19 cellular contexts compared by ENCODE assay signal in the genomic region with DNA sequence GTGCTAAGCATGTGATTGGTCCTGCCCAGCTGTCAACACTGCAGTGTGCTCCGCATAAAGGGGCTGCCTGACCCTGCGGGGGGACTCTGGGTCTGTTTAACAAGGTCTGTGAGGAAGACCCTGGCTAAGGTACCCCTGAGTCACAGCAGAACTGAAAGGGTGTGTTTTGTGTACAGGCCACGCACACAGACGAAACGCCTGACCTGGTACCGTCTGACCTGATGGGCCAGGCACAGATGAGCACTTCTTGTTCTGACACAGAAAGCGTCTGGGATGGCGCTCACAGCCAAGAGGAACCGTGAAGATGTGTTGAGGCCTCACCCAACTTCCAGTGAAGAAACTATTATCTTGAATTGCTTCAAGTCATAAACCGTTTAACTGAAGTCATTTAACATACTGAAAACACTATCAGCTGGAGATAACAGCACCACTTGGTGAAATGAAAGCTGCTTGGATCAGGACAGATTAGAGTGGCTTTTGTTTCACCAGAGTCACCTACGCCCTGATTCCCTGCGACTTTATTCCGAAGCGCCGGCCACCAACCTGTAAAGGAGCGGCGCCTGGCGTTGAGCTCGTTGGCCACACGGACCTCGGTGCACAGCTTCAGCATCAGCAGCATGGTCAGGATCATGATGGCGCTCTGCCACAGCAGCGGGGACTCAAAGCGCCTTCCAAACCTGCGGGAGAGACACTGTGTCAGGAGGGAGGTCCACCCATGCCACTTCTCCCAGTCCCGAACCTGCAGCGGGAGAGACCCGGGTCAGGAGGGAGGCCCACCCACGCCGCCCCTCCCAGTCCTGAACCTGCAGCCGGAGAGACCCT. TPM values are rescaled to one million over a fixed set of nuclear protein-coding genes. Genes with fewer than 3 reads are reported as not detected.
DNase-seq lines count a peak whose midpoint lies in the region; ATAC-seq, FAIRE-seq and TF ChIP-seq lines count a peak whose summit lies in the region.
"Had no signal": no experiment of that assay in that cellular context is flagged by ENCODE, and none has a peak within 500 bp of the region (broad histone marks: within the 10 kb centered on the region; RNA-seq: fewer than 3 reads in every experiment).

No MANE protein-coding gene starts in this region.

- CTCF ChIA-PET in HEK293 (lab: Yijun Ruan, JAX) = no interaction called here
- CTCF ChIA-PET in K562 (lab: Yijun Ruan, JAX; ENCODE audit: low intra/inter-chr PET ratio) = no interaction called here

- H3K9ac ChIP-seq in K562 (ENCODE audit: insufficient read depth in 1 of 2, low read depth in 2 of 2, low read length in 2 of 2) = no peak overlapping the region; a peak in 1 of 4 replicates
- H3K9ac ChIP-seq: BLaER1 had no signal

- no peak for TF ChIP-seq RAD21 in K562 (CRISPR knock-in tag; conservative IDR thresholded peaks at IDR 0.05 in 1 of 2, IDR thresholded peaks at IDR 0.05 in 1 of 2)

- H3K4me1 ChIP-seq in HEK293 (ENCODE audit: control insufficient read depth, insufficient read depth, low read length) (peaks cover 11% of the 10 kb centered on the region; the same call in 1 of the 2 replicates), K562 (replicated peaks in 1 of 2; ENCODE audit: control insufficient read depth in 2 of 2, insufficient read depth in 2 of 2, low read length in 2 of 2) (peaks cover 6 to 37% of the 10 kb centered on the region in 2 experiments; a peak in 4 of 5 replicates)

- ATAC-seq in K562 (no peak), left lobe of liver (peak; percentile 3), HG03460 (IDR thresholded peaks at IDR 0.05; ENCODE audit: unreplicated experiment) (no peak), HG02571 (IDR thresholded peaks at IDR 0.05; ENCODE audit: unreplicated experiment) (no peak)
- ATAC-seq: Panc1 had no signal

- no peak overlapping the region for H2AFZ ChIP-seq in K562 (ENCODE audit: low read depth, low read length)

- H3K36me3 ChIP-seq in HEK293 (ENCODE audit: control insufficient read depth in 2 of 2, insufficient read depth in 1 of 2, low read length in 2 of 2) (peaks cover 10 to 42% of the 10 kb centered on the region in 2 experiments), K562 (ENCODE audit: control insufficient read depth, insufficient read depth, low read length) (peaks cover 4% of the 10 kb centered on the region)

- FAIRE-seq in K562 (lab: Jason Lieb, UNC) = no peak
- FAIRE-seq: urothelium cell line had no signal

- intact Hi-C loops in K562 (cut with micrococcal nuclease) = no loop called here

- no peaks in the 10 kb centered on the region for H3K27me3 ChIP-seq in K562 (ENCODE audit: control insufficient read depth in 2 of 2, insufficient read depth in 2 of 2, low read length in 2 of 2)
- H3K27me3 ChIP-seq: BLaER1, esophagus muscularis mucosa had no signal

- DNase-seq in K562 (ENCODE audit: extremely low read depth in 1 of 4, low spot score in 3 of 4) = peak in 1 of 4 experiments; percentile 16
- peak; percentile 49 for DNase-seq in left lobe of liver (ENCODE audit: low spot score)
- DNase-seq in stimulated activated CD8-positive, alpha-beta memory T cell treated with anti-CD3 and anti-CD28 coated beads, Interleukin-4, amount 100 ng/mL, for 48 hours = peak; percentile 15
- no peak for DNase-seq in NCI-H1048 (lab: John Stamatoyannopoulos, UW)
- no peak for DNase-seq in NOMO-1 treated with DMSO at 0.1 percent for 48 hours (lab: John Stamatoyannopoulos, UW; ENCODE audit: unreplicated experiment)
- DNase-seq: activated CD4-positive, CD25-positive, alpha-beta regulatory T cell; DMS53; natural killer cell; NCI-H2081; NCI-H524 treated with DMSO at 0.1 percent for 48 hours; stimulated activated CD4-positive, alpha-beta T cell treated with anti-CD3 and anti-CD28 coated beads, Interleukin-2, amount 100 ng/mL, for 48 hours had no signal

- no peaks in the 10 kb centered on the region for H3K9me1 ChIP-seq in K562 (ENCODE audit: control insufficient read depth, insufficient read depth, low read length)

- no peak overlapping the region for H3K4me2 ChIP-seq in K562 (ENCODE audit: insufficient read depth, low read length)

- POLR2A ChIA-PET in HEK293 (lab: Yijun Ruan, JAX) (no interaction called here), K562 (lab: Yijun Ruan, JAX) (interaction anchor here (0.6 to 1.0 kb wide), 3 partner anchors 9 to 24 kb away, joined by 3 to 4 read pairs (median 3); partner anchors contain the start of gene SLC66A2)

- peak; percentile 15; the same call in 1 of the 2 replicates for TF ChIP-seq EP300 in K562 (IDR thresholded peaks at IDR 0.05; ENCODE audit: low read length)

- WGBS in K562 (ENCODE audit: insufficient coverage, low coverage, missing lambda C conversion rate) = 58% methylated on average over 23 of the region's 31 CpGs

- H3K9me3 ChIP-seq in HEK293 (ENCODE audit: control insufficient read depth, insufficient read depth, low read depth, low read length) = no peaks in the 10 kb centered on the region
- no peaks in the 10 kb centered on the region for H3K9me3 ChIP-seq in K562 (replicated peaks; ENCODE audit: control insufficient read depth, insufficient read depth, low read depth, low read length)
- H3K9me3 ChIP-seq: esophagus muscularis mucosa had no signal

- H3K79me2 ChIP-seq in K562 (ENCODE audit: control insufficient read depth, insufficient read depth, low read length) = no peaks in the 10 kb centered on the region

- in situ Hi-C loops in K562 (cut with MboI) = no loop called here

- peaks cover 16% of the 10 kb centered on the region for H4K20me1 ChIP-seq in K562 (replicated peaks; ENCODE audit: control insufficient read depth, insufficient read depth, low read length)

- no peak overlapping the region for H3K4me3 ChIP-seq in HEK293 (ENCODE audit: low read depth, low read length)
- H3K4me3 ChIP-seq in K562 = no peak overlapping the region
- H3K4me3 ChIP-seq: BLaER1, esophagus muscularis mucosa had no signal

- BruUV-seq in K562 (replicated peaks; lab: Mats Ljungman, UMichigan) = no TSS peak

- H3K27ac ChIP-seq in HEK293 (ENCODE audit: extremely low read depth, low read depth, low read length) (no peak overlapping the region), K562 (ENCODE audit: extremely low read depth, low read depth, low read length) (no peak overlapping the region)
- H3K27ac ChIP-seq: esophagus muscularis mucosa had no signal

- TF ChIP-seq POLR2A in K562 (conservative IDR thresholded peaks at IDR 0.05) = no peak

- TF ChIP-seq CTCF in HEK293 (tag by site-specific recombination; IDR thresholded peaks at IDR 0.05) = no peak
- TF ChIP-seq CTCF in K562 (IDR thresholded peaks at IDR 0.05 in 2 of 3, conservative IDR thresholded peaks at IDR 0.05 in 1 of 3; ENCODE audit: insufficient read depth in 2 of 3, low read depth in 1 of 3, low read length in 3 of 3) = no peak

RNA-seq across cellular contexts. Expression of gene SLC66A2, which starts 8.5 kb away (rescaled TPM):
- 7.5 and 14.8 TPM in 2 replicates for total RNA-seq in K562 (2011; cell fraction: chromatin; rRNA removed; ENCODE audit: low replicate concordance)
- total RNA-seq in K562 (2011; cell fraction: nucleolus; rRNA removed) = 18.7 and 18.8 TPM in 2 replicates
- total RNA-seq in K562 (2011; cell fraction: nucleoplasm; rRNA removed) = 9.4 and 11.6 TPM in 2 replicates
- 12.9 and 17.2 TPM in 2 replicates for total RNA-seq in K562 (2014; rRNA removed)
- total RNA-seq in K562 (2014; rRNA removed; fragmentation: Illumina TruSeq; extraction: Trizol) = 1.1 and 1.9 TPM in 2 replicates
- 6.1 and 6.5 TPM in 2 replicates for total RNA-seq in K562 (2015; rRNA removed; fragmentation: Illumina TruSeq; extraction: Trizol)
- 17.2 and 17.5 TPM in 2 replicates for total RNA-seq in K562 (2021)
- polyA plus RNA-seq in K562 (2011; rRNA removed) = 5.3 and 5.6 TPM in 2 replicates
- polyA plus RNA-seq in K562 (2011; cell fraction: cytosol; rRNA removed) = 8.8 and 27.2 TPM in 2 replicates
- 7.4 and 16.2 TPM in 2 replicates for polyA plus RNA-seq in K562 (2011; cell fraction: nucleus; rRNA removed)
- 9.1 and 10.4 TPM in 2 replicates for polyA plus RNA-seq in K562 (2012)
- polyA plus RNA-seq in K562 (2014; fragmentation: Illumina TruSeq; extraction: Trizol) = 3.3 and 8.6 TPM in 2 replicates
- polyA plus RNA-seq in K562 (2014; fragmentation: Nextera tagmentation; extraction: Ambion mirVana) = under 1 TPM; 0.25 to 0.38 TPM
- polyA plus RNA-seq in K562 (2014; rRNA removed) = 12.7 and 17.7 TPM in 2 replicates
- polyA minus RNA-seq in K562 (2011; rRNA and poly(A)+ RNA removed) = 1.6 and 3.7 TPM in 2 replicates
- polyA minus RNA-seq in K562 (2011; cell fraction: cytosol; rRNA and poly(A)+ RNA removed) = 5.3 and 6.8 TPM in 2 replicates
- polyA minus RNA-seq in K562 (2011; cell fraction: nucleus; rRNA and poly(A)+ RNA removed) = 3.9 and 4.6 TPM in 2 replicates
- 140 TPM for total RNA-seq in left lobe of liver

RNA-seq across cellular contexts. Expression of gene HSBP1L1, which starts 21.4 kb away (rescaled TPM):
- total RNA-seq in K562 (2011; cell fraction: chromatin; rRNA removed; ENCODE audit: low replicate concordance) = not detected in 2 replicates
- total RNA-seq in K562 (2011; cell fraction: nucleolus; rRNA removed) = not detected in 2 replicates
- not detected in 2 replicates for total RNA-seq in K562 (2011; cell fraction: nucleoplasm; rRNA removed)
- total RNA-seq in K562 (2014; rRNA removed) (not detected in 2 replicates), K562 (2014; rRNA removed; fragmentation: Illumina TruSeq; extraction: Trizol) (not detected in 2 replicates), K562 (2015; rRNA removed; fragmentation: Illumina TruSeq; extraction: Trizol) (not detected in 2 replicates), K562 (2021) (not detected in 2 replicates), left lobe of liver (20.2 TPM)
- polyA plus RNA-seq in K562 (2011; rRNA removed) (not detected in 2 replicates), K562 (2014; fragmentation: Illumina TruSeq; extraction: Trizol) (not detected in 2 replicates), K562 (2014; fragmentation: Nextera tagmentation; extraction: Ambion mirVana) (under 1 TPM; 0.24 to 0.36 TPM), K562 (2014; rRNA removed) (not detected in 2 replicates)
- polyA plus RNA-seq in K562 (2011; cell fraction: cytosol; rRNA removed) = not detected in 2 replicates
- not detected in 2 replicates for polyA plus RNA-seq in K562 (2011; cell fraction: nucleus; rRNA removed)
- 0.91 and 1.2 TPM in 2 replicates for polyA plus RNA-seq in K562 (2012)
- not detected in 2 replicates for polyA minus RNA-seq in K562 (2011; rRNA and poly(A)+ RNA removed)
- not detected in 2 replicates for polyA minus RNA-seq in K562 (2011; cell fraction: cytosol; rRNA and poly(A)+ RNA removed)
- not detected in 2 replicates for polyA minus RNA-seq in K562 (2011; cell fraction: nucleus; rRNA and poly(A)+ RNA removed)
- total RNA-seq: HT1080 had no signal

RNA-seq across cellular contexts. Expression of gene TXNL4A, which starts 45.4 kb away (rescaled TPM):
- 25.7 and 39.5 TPM in 2 replicates for total RNA-seq in K562 (2011; cell fraction: chromatin; rRNA removed; ENCODE audit: low replicate concordance)
- total RNA-seq in K562 (2011; cell fraction: nucleolus; rRNA removed) = 17.0 and 20.5 TPM in 2 replicates
- total RNA-seq in K562 (2011; cell fraction: nucleoplasm; rRNA removed) = 29.1 and 53.2 TPM in 2 replicates
- total RNA-seq in K562 (2014; rRNA removed) (68.7 and 78.9 TPM in 2 replicates), K562 (2014; rRNA removed; fragmentation: Illumina TruSeq; extraction: Trizol) (85.5 and 87.5 TPM in 2 replicates), K562 (2015; rRNA removed; fragmentation: Illumina TruSeq; extraction: Trizol) (86.1 and 98.0 TPM in 2 replicates), K562 (2021) (132 and 139 TPM in 2 replicates), left lobe of liver (48.3 TPM)
- polyA plus RNA-seq in K562 (2011; rRNA removed) (105 and 124 TPM in 2 replicates), K562 (2014; fragmentation: Illumina TruSeq; extraction: Trizol) (46.5 and 49.6 TPM in 2 replicates), K562 (2014; fragmentation: Nextera tagmentation; extraction: Ambion mirVana) (10 to 100 TPM; 27.0 to 51.2 TPM), K562 (2014; rRNA removed) (92.3 and 98.7 TPM in 2 replicates)
- 110 and 120 TPM in 2 replicates for polyA plus RNA-seq in K562 (2011; cell fraction: cytosol; rRNA removed)
- polyA plus RNA-seq in K562 (2011; cell fraction: nucleus; rRNA removed) = 47.8 and 53.9 TPM in 2 replicates
- 78.8 and 97.0 TPM in 2 replicates for polyA plus RNA-seq in K562 (2012)
- 41.9 and 67.5 TPM in 2 replicates for polyA minus RNA-seq in K562 (2011; rRNA and poly(A)+ RNA removed)
- 50.7 and 54.0 TPM in 2 replicates for polyA minus RNA-seq in K562 (2011; cell fraction: cytosol; rRNA and poly(A)+ RNA removed)
- 5.0 and 14.0 TPM in 2 replicates for polyA minus RNA-seq in K562 (2011; cell fraction: nucleus; rRNA and poly(A)+ RNA removed)

Comparison
In these comparisons a context has a peak if more than half of its experiments do, and no peak if none do; other contexts are left out.
1. DNase-seq: peak in left lobe of liver (single experiment) and stimulated activated CD8-positive, alpha-beta memory T cell treated with anti-CD3 and anti-CD28 coated beads, Interleukin-4, amount 100 ng/mL, for 48 hours (single experiment); none in NCI-H1048 (single experiment) and NOMO-1 treated with DMSO at 0.1 percent for 48 hours (single experiment).
2. RNA of gene HSBP1L1, which starts 21.4 kb away (total RNA-seq): 20.2 TPM in left lobe of liver (single experiment); not detected in K562; every median in the first group is over 10 times any median in the second.
3. Of the 44 proteins assayed by ChIP-seq in both K562 and HEK293: peak only in K562: none; only in HEK293: KLF1; in both: none; in neither: 43.